In the genomic region with DNA sequence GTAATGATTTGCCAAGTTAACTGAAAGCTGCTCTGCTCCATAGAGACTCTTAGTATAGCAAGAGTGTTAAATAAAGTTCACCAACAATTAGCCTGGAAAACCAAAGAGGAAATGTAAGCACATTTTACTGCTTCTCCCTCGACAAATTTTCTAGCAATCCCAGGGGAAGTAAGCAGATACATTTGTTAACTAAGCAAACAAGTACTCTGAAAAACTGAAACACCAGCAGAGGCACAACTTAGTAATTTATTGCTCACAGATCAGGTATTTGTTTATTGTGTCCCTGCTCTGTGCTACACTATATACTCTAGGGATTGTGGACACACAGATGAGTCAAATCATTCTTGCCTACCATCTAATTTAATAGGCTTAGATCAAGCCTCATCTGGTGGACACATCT, we compare ENCODE assay signal across 12 cellular contexts.
DNase-seq lines count a peak whose midpoint lies in the region; ATAC-seq and TF ChIP-seq lines count a peak whose summit lies in the region.
"Had no signal": no experiment of that assay in that cellular context is flagged by ENCODE, and none has a peak within 500 bp of the region (broad histone marks: within the 10 kb centered on the region; RNA-seq: fewer than 3 reads in every experiment).

No MANE protein-coding gene starts in this region.

- peak overlapping the region; percentile 95; the same call in 1 of the 2 replicates for H3K14ac ChIP-seq in IMR-90 (replicated peaks; ENCODE audit: low read depth, low read length)

- no peak overlapping the region for H3K4me3 Mint-ChIP-seq in naive thymus-derived CD4-positive, alpha-beta T cell
- H3K4me3 Mint-ChIP-seq: central memory CD8-positive, alpha-beta T cell had no signal

- DNase-seq in AG09309 (ENCODE audit: low read depth), result peak; percentile 51
- peak; percentile 87 for DNase-seq in IMR-90
- DNase-seq in brain microvascular endothelial cell, result peak; percentile 40
- DNase-seq in left lung, result no peak
- no peak for DNase-seq in cardiac septum (ENCODE audit: low spot score)
- DNase-seq in naive thymus-derived CD4-positive, alpha-beta T cell, result no peak
- no peak for DNase-seq in head of caudate nucleus
- DNase-seq: stimulated activated CD4-positive, alpha-beta T cell treated with anti-CD3 and anti-CD28 coated beads, Interleukin-2, amount 100 ng/mL, for 48 hours; substantia nigra; T-helper 9 cell had no signal

- no peaks in the 10 kb centered on the region for H3K36me3 ChIP-seq in IMR-90 (ENCODE audit: control insufficient read depth, insufficient read depth, low read length)
- H3K36me3 ChIP-seq in brain microvascular endothelial cell (replicated peaks), result no peaks in the 10 kb centered on the region
- H3K36me3 ChIP-seq in left lung, result no peaks in the 10 kb centered on the region
- H3K36me3 ChIP-seq in naive thymus-derived CD4-positive, alpha-beta T cell (ENCODE audit: control insufficient read depth in 2 of 3, insufficient read depth in 3 of 3, low read length in 3 of 3), result no peaks in the 10 kb centered on the region

- H3K4me1 Mint-ChIP-seq in naive thymus-derived CD4-positive, alpha-beta T cell, result no peaks in the 10 kb centered on the region
- H3K4me1 Mint-ChIP-seq: central memory CD8-positive, alpha-beta T cell had no signal

- TF ChIP-seq RAD21 in IMR-90 (IDR thresholded peaks at IDR 0.05; ENCODE audit: low read length), result no peak

- no CpG with 5 or more reads among the region's 1 CpG for WGBS in IMR-90 (ENCODE audit: extremely low coverage in 2 of 2, insufficient read length in 1 of 2), 2 experiments

- H2BK15ac ChIP-seq in IMR-90 (ENCODE audit: low read depth, low read length), result peak overlapping the region; percentile 99; the same call in 2 of the 3 replicates

- CTCF ChIA-PET in IMR-90 (lab: Yijun Ruan, JAX), result interaction anchor here (1.2 to 1.5 kb wide), 2 partner anchors 11 to 89 kb away, joined by 3 to 4 read pairs; no protein-coding TSS in a partner anchor
- CTCF ChIA-PET in naive thymus-derived CD4-positive, alpha-beta T cell (lab: Charles Lee), result no interaction called here

- peaks cover 33% of the 10 kb centered on the region for H3K9me1 ChIP-seq in IMR-90 (ENCODE audit: insufficient read depth, low read length)

- peak overlapping the region; percentile 98; the same call in 1 of the 2 replicates for H3K4ac ChIP-seq in IMR-90 (ENCODE audit: low read depth, low read length)

- peak overlapping the region; percentile 71; the same call in 1 of the 2 replicates for H3K4me2 ChIP-seq in IMR-90 (ENCODE audit: low read depth, low read length)

- peaks cover 0 to 3% (median 0%) of the 10 kb centered on the region in 5 donors for H3K27me3 Mint-ChIP-seq in naive thymus-derived CD4-positive, alpha-beta T cell

- H3K27ac ChIP-seq in IMR-90 (ENCODE audit: insufficient read depth, low read length) (peak overlapping the region; percentile 75), brain microvascular endothelial cell (peak overlapping the region; percentile 88), left lung (peak overlapping the region; percentile 41 to 63)
- H3K27ac ChIP-seq in naive thymus-derived CD4-positive, alpha-beta T cell (ENCODE audit: low read depth, low read length), result no peak overlapping the region

- H3K4me1 ChIP-seq in IMR-90 (ENCODE audit: control insufficient read depth, insufficient read depth, low read length) (peaks cover 23% of the 10 kb centered on the region), left lung (peaks cover 0 to 5% of the 10 kb centered on the region in 2 donors)
- H3K4me1 ChIP-seq in naive thymus-derived CD4-positive, alpha-beta T cell (ENCODE audit: control insufficient read depth in 2 of 2, insufficient read depth in 2 of 2, low read length in 2 of 2), result no peaks in the 10 kb centered on the region

- in situ Hi-C loops in IMR-90 (cut with MboI; ENCODE audit: low sequenced_read_pairs) (loop anchor here (25.0 kb wide), 1 partner anchor 1300 kb away; a partner anchor contains a TSS), brain microvascular endothelial cell (cut with HindIII; ENCODE audit: low pct_ligation_motif_present, low sequenced_read_pairs) (no loop called here)

- H3K18ac ChIP-seq in IMR-90 (ENCODE audit: low read depth, low read length), result peak overlapping the region; percentile 80; the same call in 1 of the 2 replicates

- peak overlapping the region; percentile 76 for H2BK20ac ChIP-seq in IMR-90 (ENCODE audit: low read depth, low read length)

- H2AK9ac ChIP-seq in IMR-90 (replicated peaks; ENCODE audit: low read depth, low read length, poor library complexity), result no peak overlapping the region

- no peaks in the 10 kb centered on the region for H4K20me1 ChIP-seq in IMR-90 (ENCODE audit: insufficient read depth, low read length)

- peak overlapping the region; percentile 81 for H3K56ac ChIP-seq in IMR-90 (ENCODE audit: extremely low read depth, insufficient read depth, low read length)

- no peak overlapping the region for H2AFZ ChIP-seq in IMR-90 (replicated peaks; ENCODE audit: low read length, poor library complexity)

- H3K27ac Mint-ChIP-seq in naive thymus-derived CD4-positive, alpha-beta T cell, result no peak overlapping the region

- intact Hi-C loops in IMR-90 (cut with micrococcal nuclease), result loop anchor here (1.0 to 5.0 kb wide), 3 partner anchors 88 to 405 kb away; no protein-coding TSS in a partner anchor
- intact Hi-C loops in left lung (cut with DNase I), result no loop called here
- intact Hi-C loops in cardiac septum (cut with DNase I), result no loop called here
- intact Hi-C loops in naive thymus-derived CD4-positive, alpha-beta T cell (cut with micrococcal nuclease), result no loop called here
- intact Hi-C loops in head of caudate nucleus (cut with DNase I), result no loop called here

- no peak overlapping the region for H2AK5ac ChIP-seq in IMR-90 (ENCODE audit: low read depth, low read length)

- no peaks in the 10 kb centered on the region for H3K36me3 Mint-ChIP-seq in naive thymus-derived CD4-positive, alpha-beta T cell

- peak overlapping the region; percentile 89; the same call in 1 of the 2 replicates for H4K91ac ChIP-seq in IMR-90 (ENCODE audit: insufficient read depth, low read depth, low read length)

- peak overlapping the region; percentile 99 for H2BK120ac ChIP-seq in IMR-90 (ENCODE audit: low read depth, low read length)

- no peaks in the 10 kb centered on the region for H3K27me3 ChIP-seq in IMR-90 (ENCODE audit: control insufficient read depth, insufficient read depth, low read length)
- no peaks in the 10 kb centered on the region for H3K27me3 ChIP-seq in brain microvascular endothelial cell (replicated peaks)
- no peaks in the 10 kb centered on the region for H3K27me3 ChIP-seq in left lung
- no peaks in the 10 kb centered on the region for H3K27me3 ChIP-seq in naive thymus-derived CD4-positive, alpha-beta T cell (ENCODE audit: control insufficient read depth in 2 of 2, insufficient read depth in 2 of 2, low read length in 2 of 2)

- no peak overlapping the region for H3K9ac ChIP-seq in IMR-90 (ENCODE audit: low read depth, low read length)

- no peak for TF ChIP-seq POLR2A in IMR-90 (IDR thresholded peaks at IDR 0.05; ENCODE audit: low read depth, low read length)

- H3K23ac ChIP-seq in IMR-90 (ENCODE audit: low read depth, low read length), result peak overlapping the region; percentile 43; the same call in 1 of the 2 replicates

- no peaks in the 10 kb centered on the region for H3K9me3 ChIP-seq in IMR-90 (ENCODE audit: control insufficient read depth, insufficient read depth, low read length)
- H3K9me3 ChIP-seq in left lung, result no peaks in the 10 kb centered on the region
- H3K9me3 ChIP-seq in naive thymus-derived CD4-positive, alpha-beta T cell (ENCODE audit: control insufficient read depth in 2 of 3, low read length in 3 of 3), result no peaks in the 10 kb centered on the region

- H2BK5ac ChIP-seq in IMR-90 (ENCODE audit: low read depth, low read length, poor library complexity, severe bottlenecking), result peak overlapping the region; percentile 97

- POLR2A ChIA-PET in IMR-90 (lab: Charles Lee; ENCODE audit: unreplicated experiment), result no interaction called here
- POLR2A ChIA-PET in naive thymus-derived CD4-positive, alpha-beta T cell (lab: Charles Lee), result no interaction called here

- peak overlapping the region; percentile 51; the same call in 1 of the 2 replicates for H4K5ac ChIP-seq in IMR-90 (ENCODE audit: low read depth, low read length)

- dilution Hi-C loops in IMR-90 (cut with HindIII; ENCODE audit: low sequenced_read_pairs, unreplicated experiment), result no loop called here

- BruUV-seq in IMR-90 (replicated peaks; lab: Mats Ljungman, UMichigan), result no TSS peak

- peaks cover 46 to 63% of the 10 kb centered on the region in 2 experiments for H3K79me1 ChIP-seq in IMR-90 (ENCODE audit: low read depth in 1 of 2, low read length in 2 of 2)

- no peak for TF ChIP-seq CTCF in AG09309 (IDR thresholded peaks at IDR 0.05; ENCODE audit: control insufficient read depth, insufficient read depth, low read depth, low read length, missing control alignments)
- TF ChIP-seq CTCF in IMR-90 (conservative IDR thresholded peaks at IDR 0.05; ENCODE audit: low read depth, low read length), result no peak
- TF ChIP-seq CTCF in brain microvascular endothelial cell (IDR thresholded peaks at IDR 0.05; ENCODE audit: low read depth, low read length, missing control alignments), result no peak
- no peak for TF ChIP-seq CTCF in left lung (IDR thresholded peaks at IDR 0.05)

- ATAC-seq in IMR-90 (ENCODE audit: low read depth) (peak; percentile 64), left lung (peak; percentile 31), HG02642 (IDR thresholded peaks at IDR 0.05; ENCODE audit: poor library complexity, unreplicated experiment) (no peak)
- no peak for ATAC-seq in naive thymus-derived CD4-positive, alpha-beta T cell

- no peaks in the 10 kb centered on the region for H3K9me3 Mint-ChIP-seq in naive thymus-derived CD4-positive, alpha-beta T cell
- H3K9me3 Mint-ChIP-seq: central memory CD8-positive, alpha-beta T cell had no signal

- H3K4me3 ChIP-seq in AG09309 (ENCODE audit: control insufficient read depth, low read depth, low read length), result no peak overlapping the region
- H3K4me3 ChIP-seq in IMR-90 (ENCODE audit: insufficient read depth, low read depth, low read length), result no peak overlapping the region
- no peak overlapping the region for H3K4me3 ChIP-seq in brain microvascular endothelial cell (ENCODE audit: low read depth, low read length)
- H3K4me3 ChIP-seq in left lung, result no peak overlapping the region
- H3K4me3 ChIP-seq in naive thymus-derived CD4-positive, alpha-beta T cell (ENCODE audit: low read length), result no peak overlapping the region

- H4K8ac ChIP-seq in IMR-90 (ENCODE audit: low read depth in 2 of 2, low read length in 2 of 2), result peak overlapping the region; percentile 82 to 86; a peak in 3 of 4 replicates

TF ChIP-seq in IMR-90, 13 proteins besides CTCF, POLR2A, EP300 and RAD21:
- TF ChIP-seq MAFK (IDR thresholded peaks at IDR 0.05; ENCODE audit: low read depth, low read length) (peak; percentile 27; the same call in 1 of the 2 replicates), CEBPB (IDR thresholded peaks at IDR 0.05; ENCODE audit: low read depth, low read length) (peak; percentile 20; the same call in 1 of the 2 replicates), BHLHE40 (IDR thresholded peaks at IDR 0.05; ENCODE audit: low read depth, low read length) (no peak), FOS (IDR thresholded peaks at IDR 0.05; ENCODE audit: low read depth, low read length) (peak; percentile 32; the same call in 1 of the 2 replicates), RFX5 (IDR thresholded peaks at IDR 0.05; ENCODE audit: low read depth, low read length) (no peak)
TF ChIP-seq in IMR-90: peak in this region for 3.

Comparison
In these comparisons a context has a peak if more than half of its experiments do, and no peak if none do; other contexts are left out.
1. DNase-seq: peak in AG09309 (single experiment), IMR-90 (single experiment) and brain microvascular endothelial cell (single experiment); none in left lung (0 of 2), cardiac septum (single experiment), naive thymus-derived CD4-positive, alpha-beta T cell (0 of 9) and head of caudate nucleus (0 of 42).
2. ATAC-seq: peak in IMR-90 (single experiment) and left lung (single experiment); none in naive thymus-derived CD4-positive, alpha-beta T cell (single experiment) and HG02642 (single experiment).